ENCODE assay signal across 9 cellular contexts in the genomic region with DNA sequence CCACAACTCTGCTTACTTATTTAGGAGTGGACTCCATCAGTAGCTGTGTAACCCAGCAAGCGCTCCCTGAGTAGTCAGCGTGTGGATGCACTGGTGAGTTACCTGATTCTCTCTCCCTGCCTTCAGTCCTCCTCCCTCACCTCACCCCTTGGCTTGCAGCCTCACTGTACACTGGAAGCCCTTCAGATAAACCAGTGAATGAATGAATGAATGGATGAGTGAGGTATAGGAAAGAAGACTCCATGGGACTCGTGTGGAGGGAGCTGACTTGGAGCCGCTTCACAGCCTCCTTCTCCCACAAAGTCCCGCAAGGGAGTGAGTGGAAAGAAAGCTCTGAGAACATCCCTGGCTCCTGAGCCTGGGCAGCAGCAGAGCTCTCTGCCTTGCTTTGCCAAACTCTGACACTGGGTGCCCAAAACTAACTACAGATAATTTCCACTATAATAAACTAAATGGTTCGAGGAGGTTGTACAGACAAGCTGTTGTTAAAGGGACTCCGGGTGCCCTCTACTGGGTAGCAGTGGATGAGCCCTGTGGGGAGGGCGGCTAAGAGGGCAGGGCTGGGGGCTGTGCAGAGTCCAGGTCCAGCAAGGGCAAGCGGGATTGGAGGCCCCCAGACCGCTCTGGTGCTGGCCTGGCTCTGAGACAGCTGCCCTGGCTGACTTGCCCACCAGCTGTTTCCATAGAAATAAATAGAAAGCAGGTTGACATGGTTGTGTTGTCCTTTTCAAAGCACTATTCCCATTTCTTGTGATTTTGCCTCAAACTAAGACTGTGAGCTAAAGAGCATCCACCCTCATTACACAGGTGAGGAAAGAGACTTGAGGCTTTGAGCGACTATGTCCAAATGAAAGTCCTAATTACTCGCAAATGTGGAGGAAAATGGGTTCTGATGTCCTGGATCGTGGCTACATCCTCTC.
A peak's percentile ranks its signal among the peaks of the same experiment; 100 is the strongest.
DNase-seq lines count a peak whose midpoint lies in the region; ATAC-seq and TF ChIP-seq lines count a peak whose summit lies in the region.
"Had no signal": no experiment of that assay in that cellular context is flagged by ENCODE, and none has a peak within 500 bp of the region (broad histone marks: within the 10 kb centered on the region; RNA-seq: fewer than 3 reads in every experiment).

No MANE protein-coding gene starts in this region.

- H3K27ac Mint-ChIP-seq in stimulated activated memory B cell treated with anti-CD40 and anti-IgM and Interleukin-4, amounts not matched to agents 10 μg/mL and 1 μg/mL and 100 μg/mL, for 72 hours, result no peak overlapping the region
- no peak overlapping the region for H3K27ac Mint-ChIP-seq in activated T-helper 17 cell treated with anti-CD3 and anti-CD28 coated beads, Interleukin-2, amount 50 U/mL, for 72 hours

- peaks cover 3% of the 10 kb centered on the region for H3K9me3 Mint-ChIP-seq in stimulated activated memory B cell treated with anti-CD40 and anti-IgM and Interleukin-4, amounts not matched to agents 10 μg/mL and 1 μg/mL and 100 μg/mL, for 72 hours
- no peaks in the 10 kb centered on the region for H3K9me3 Mint-ChIP-seq in activated T-helper 17 cell treated with anti-CD3 and anti-CD28 coated beads, Interleukin-2, amount 50 U/mL, for 72 hours

- peak; percentile 77 for TF ChIP-seq CTCF in WERI-Rb-1 (IDR thresholded peaks at IDR 0.05; ENCODE audit: low read depth, low read length)

- no peaks in the 10 kb centered on the region for H3K27me3 ChIP-seq in WERI-Rb-1 (ENCODE audit: insufficient read depth, low read depth, severe bottlenecking)

- H3K27me3 Mint-ChIP-seq in stimulated activated memory B cell treated with anti-CD40 and anti-IgM and Interleukin-4, amounts not matched to agents 10 μg/mL and 1 μg/mL and 100 μg/mL, for 72 hours, result no peaks in the 10 kb centered on the region
- H3K27me3 Mint-ChIP-seq in activated T-helper 17 cell treated with anti-CD3 and anti-CD28 coated beads, Interleukin-2, amount 50 U/mL, for 72 hours, result peaks cover 17% of the 10 kb centered on the region

- ATAC-seq in left cardiac atrium, result peak; percentile 73 to 79
- peak; percentile 56 for ATAC-seq in stimulated activated memory B cell treated with anti-CD40 and anti-IgM and Interleukin-4, amounts not matched to agents 10 μg/mL and 1 μg/mL and 100 μg/mL, for 72 hours
- no peak for ATAC-seq in HG03565 (IDR thresholded peaks at IDR 0.05; ENCODE audit: unreplicated experiment)
- no peak for ATAC-seq in activated T-helper 17 cell treated with anti-CD3 and anti-CD28 coated beads, Interleukin-2, amount 50 U/mL, for 72 hours (replicated peaks)

- no peaks in the 10 kb centered on the region for H3K36me3 ChIP-seq in WERI-Rb-1

- H3K27ac ChIP-seq in WERI-Rb-1, result no peak overlapping the region
- H3K27ac ChIP-seq: SK-N-MC had no signal

- no peaks in the 10 kb centered on the region for H3K9me3 ChIP-seq in WERI-Rb-1 (ENCODE audit: severe bottlenecking)

- H3K4me1 Mint-ChIP-seq in stimulated activated memory B cell treated with anti-CD40 and anti-IgM and Interleukin-4, amounts not matched to agents 10 μg/mL and 1 μg/mL and 100 μg/mL, for 72 hours, result peaks cover 12% of the 10 kb centered on the region
- H3K4me1 Mint-ChIP-seq in activated T-helper 17 cell treated with anti-CD3 and anti-CD28 coated beads, Interleukin-2, amount 50 U/mL, for 72 hours, result no peaks in the 10 kb centered on the region

- H3K4me3 ChIP-seq in WERI-Rb-1 (ENCODE audit: low read depth, low read length), result no peak overlapping the region
- H3K4me3 ChIP-seq: SK-N-MC had no signal

- H3K4me3 Mint-ChIP-seq in stimulated activated memory B cell treated with anti-CD40 and anti-IgM and Interleukin-4, amounts not matched to agents 10 μg/mL and 1 μg/mL and 100 μg/mL, for 72 hours, result no peak overlapping the region
- no peak overlapping the region for H3K4me3 Mint-ChIP-seq in activated T-helper 17 cell treated with anti-CD3 and anti-CD28 coated beads, Interleukin-2, amount 50 U/mL, for 72 hours

- intact Hi-C loops in left cardiac atrium (cut with DNase I), result loop anchor here in 1 of 2 donors (5.0 kb wide), 1 partner anchor 479 kb away; no protein-coding TSS in a partner anchor

- DNase-seq in DMS 273 treated with DMSO at 0.1 percent for 48 hours (lab: John Stamatoyannopoulos, UW) (peak; percentile 61), HK-2 (ENCODE audit: unreplicated experiment) (peak; percentile 26), WERI-Rb-1 (peak; percentile 79), left cardiac atrium (no peak), DMS153 (lab: John Stamatoyannopoulos, UW) (no peak)

- H3K36me3 Mint-ChIP-seq in stimulated activated memory B cell treated with anti-CD40 and anti-IgM and Interleukin-4, amounts not matched to agents 10 μg/mL and 1 μg/mL and 100 μg/mL, for 72 hours, result no peaks in the 10 kb centered on the region
- no peaks in the 10 kb centered on the region for H3K36me3 Mint-ChIP-seq in activated T-helper 17 cell treated with anti-CD3 and anti-CD28 coated beads, Interleukin-2, amount 50 U/mL, for 72 hours (ENCODE audit: low read depth)

Comparison
In these comparisons a context has a peak if more than half of its experiments do, and no peak if none do; other contexts are left out.
1. DNase-seq: peak in DMS 273 treated with DMSO at 0.1 percent for 48 hours (single experiment), HK-2 (single experiment) and WERI-Rb-1 (single experiment); none in left cardiac atrium (single experiment) and DMS153 (single experiment).
2. ATAC-seq: peak in left cardiac atrium (2 of 2) and stimulated activated memory B cell treated with anti-CD40 and anti-IgM and Interleukin-4, amounts not matched to agents 10 μg/mL and 1 μg/mL and 100 μg/mL, for 72 hours (single experiment); none in HG03565 (single experiment) and activated T-helper 17 cell treated with anti-CD3 and anti-CD28 coated beads, Interleukin-2, amount 50 U/mL, for 72 hours (single experiment).